ENCODE assay signal across 23 cellular contexts in the genomic region with DNA sequence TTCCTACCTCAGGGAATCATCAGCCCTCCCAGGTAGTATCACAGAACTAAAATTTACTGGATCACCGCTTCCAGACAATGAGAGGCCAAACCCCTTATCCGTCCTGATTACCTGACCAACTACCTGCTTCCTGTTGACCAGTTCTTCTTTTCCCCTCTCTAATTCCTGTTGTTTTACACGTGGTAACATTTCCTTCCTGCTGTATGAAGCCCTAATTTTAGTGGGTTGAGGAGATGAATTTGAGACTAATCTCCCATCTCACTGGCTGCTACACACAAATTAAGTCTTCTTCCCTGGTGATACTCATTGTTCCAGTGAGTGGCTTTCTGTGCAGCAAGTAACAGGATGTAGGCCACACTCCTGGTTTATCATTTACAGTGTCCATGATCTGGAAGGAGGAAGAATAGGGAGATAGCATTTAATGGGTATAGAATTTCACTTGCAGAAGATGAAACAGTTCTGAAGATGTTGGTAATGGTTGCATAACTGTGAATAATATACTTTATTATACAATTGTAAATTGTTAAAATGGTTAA.
DNase-seq lines count a peak whose midpoint lies in the region; ATAC-seq and TF ChIP-seq lines count a peak whose summit lies in the region.
"Had no signal": no experiment of that assay in that cellular context is flagged by ENCODE, and none has a peak within 500 bp of the region (broad histone marks: within the 10 kb centered on the region; RNA-seq: fewer than 3 reads in every experiment).

No MANE protein-coding gene starts in this region.

- no peak overlapping the region for H3K9ac ChIP-seq in endodermal cell (ENCODE audit: extremely low read depth, low read length, poor library complexity, severe bottlenecking)

- H3K9me3 ChIP-seq in endodermal cell (ENCODE audit: control insufficient read depth, low read length): peaks cover 10% of the 10 kb centered on the region
- H3K9me3 ChIP-seq: SJSA1 had no signal

- H3K4me3 Mint-ChIP-seq in endodermal cell: no peak overlapping the region
- H3K4me3 Mint-ChIP-seq in activated T-cell treated with anti-CD3 and anti-CD28 coated beads, Interleukin-2, amount 50 U/mL, for 4 hours: no peak overlapping the region
- H3K4me3 Mint-ChIP-seq: CD8-positive, alpha-beta memory T cell; GM23338 had no signal

- peak overlapping the region; percentile 59 for H3K27ac Mint-ChIP-seq in endodermal cell
- H3K27ac Mint-ChIP-seq: CD8-positive, alpha-beta memory T cell; GM23338 had no signal

- DNase-seq in ACHN: peak; percentile 38
- peak; percentile 0 for DNase-seq in NCI-H146 treated with DMSO at 0.1 percent for 48 hours (lab: John Stamatoyannopoulos, UW; ENCODE audit: unreplicated experiment)
- no peak for DNase-seq in endodermal cell
- peak; percentile 83 for DNase-seq in kidney tubule cell (ENCODE audit: low spot score)
- DNase-seq in activated T-cell treated with anti-CD3 and anti-CD28 coated beads, Interleukin-2, amount 50 U/mL, for 4 hours: no peak
- no peak for DNase-seq in activated CD4-positive, alpha-beta T cell treated with anti-CD3 and anti-CD28 coated beads, Interleukin-2, amount 50 U/mL, for 4 hours
- DNase-seq: CD8-positive, alpha-beta memory T cell; DMS53; GDM1; KBM-7; MM.1S; NCI-H1048; NCI-H1417 treated with DMSO at 0.1 percent for 48 hours; NCI-H1930; NCI-H226; NCI-H510A treated with DMSO at 0.1 percent for 48 hours had no signal

- no peaks in the 10 kb centered on the region for H3K27me3 Mint-ChIP-seq in endodermal cell (ENCODE audit: insufficient read depth)
- H3K27me3 Mint-ChIP-seq in activated T-cell treated with anti-CD3 and anti-CD28 coated beads, Interleukin-2, amount 50 U/mL, for 4 hours (ENCODE audit: low read depth): no peaks in the 10 kb centered on the region
- H3K27me3 Mint-ChIP-seq: CD8-positive, alpha-beta memory T cell had no signal

- H3K4me1 ChIP-seq in endodermal cell (ENCODE audit: control insufficient read depth, insufficient read depth, low read length): no peaks in the 10 kb centered on the region
- H3K4me1 ChIP-seq: SJSA1 had no signal

- no peak for ATAC-seq in activated T-cell treated with anti-CD3 and anti-CD28 coated beads, Interleukin-2, amount 50 U/mL, for 4 hours
- ATAC-seq in HG03521 (IDR thresholded peaks at IDR 0.05; ENCODE audit: unreplicated experiment): no peak
- ATAC-seq: GM23338, HepG2, Right ventricle myocardium inferior had no signal

- no peak for TF ChIP-seq CTCF in endodermal cell (conservative IDR thresholded peaks at IDR 0.05)

- H3K36me3 ChIP-seq in endodermal cell (ENCODE audit: control insufficient read depth, insufficient read depth, low read length): no peaks in the 10 kb centered on the region
- H3K36me3 ChIP-seq: SJSA1 had no signal

- 88 to 100% methylated on average over 2 of the region's 3 CpGs for WGBS in endodermal cell (ENCODE audit: insufficient coverage in 1 of 2, insufficient read length in 1 of 2), 2 experiments

- in situ Hi-C loops in ACHN (cut with HindIII; ENCODE audit: low pct_ligation_motif_present, low pct_unique_long_range_greater_than_20kb, low sequenced_read_pairs): no loop called here

- H3K36me3 Mint-ChIP-seq in endodermal cell (ENCODE audit: low read depth): no peaks in the 10 kb centered on the region
- no peaks in the 10 kb centered on the region for H3K36me3 Mint-ChIP-seq in activated T-cell treated with anti-CD3 and anti-CD28 coated beads, Interleukin-2, amount 50 U/mL, for 4 hours (ENCODE audit: insufficient read depth)
- H3K36me3 Mint-ChIP-seq: CD8-positive, alpha-beta memory T cell had no signal

- H3K4me3 ChIP-seq in endodermal cell (ENCODE audit: low read length): no peak overlapping the region
- H3K4me3 ChIP-seq: GM23338, SJSA1 had no signal

- H3K27ac ChIP-seq in endodermal cell (ENCODE audit: low read depth, low read length): no peak overlapping the region
- H3K27ac ChIP-seq: C4-2B, HL-60, SJSA1 had no signal

- peaks cover 3% of the 10 kb centered on the region for H3K9me3 Mint-ChIP-seq in endodermal cell
- H3K9me3 Mint-ChIP-seq in activated T-cell treated with anti-CD3 and anti-CD28 coated beads, Interleukin-2, amount 50 U/mL, for 4 hours: peaks cover 6% of the 10 kb centered on the region
- H3K9me3 Mint-ChIP-seq: GM23338 had no signal

- H3K4me1 Mint-ChIP-seq in endodermal cell: peaks cover 4% of the 10 kb centered on the region
- H3K4me1 Mint-ChIP-seq in activated T-cell treated with anti-CD3 and anti-CD28 coated beads, Interleukin-2, amount 50 U/mL, for 4 hours (ENCODE audit: low read depth): no peaks in the 10 kb centered on the region
- H3K4me1 Mint-ChIP-seq: CD8-positive, alpha-beta memory T cell had no signal

- H3K27me3 ChIP-seq in endodermal cell (ENCODE audit: control insufficient read depth, insufficient read depth, low read length, poor library complexity, severe bottlenecking): no peaks in the 10 kb centered on the region
- H3K27me3 ChIP-seq: SJSA1 had no signal

Comparison
In these comparisons a context has a peak if more than half of its experiments do, and no peak if none do; other contexts are left out.
1. DNase-seq: peak in ACHN (single experiment), NCI-H146 treated with DMSO at 0.1 percent for 48 hours (single experiment) and kidney tubule cell (single experiment); none in endodermal cell (single experiment), activated T-cell treated with anti-CD3 and anti-CD28 coated beads, Interleukin-2, amount 50 U/mL, for 4 hours (single experiment) and activated CD4-positive, alpha-beta T cell treated with anti-CD3 and anti-CD28 coated beads, Interleukin-2, amount 50 U/mL, for 4 hours (0 of 2).